ENCODE assay signal across 12 cellular contexts in genomic region chr4:36651253-36651652, GRCh38.
DNase-seq lines count a peak whose midpoint lies in the region; ATAC-seq, FAIRE-seq and TF ChIP-seq lines count a peak whose summit lies in the region.
"Had no signal": no experiment of that assay in that cellular context is flagged by ENCODE, and none has a peak within 500 bp of the region (broad histone marks: within the 10 kb centered on the region; RNA-seq: fewer than 3 reads in every experiment).

No MANE protein-coding gene starts in this region.

- no peaks in the 10 kb centered on the region for H3K4me1 Mint-ChIP-seq in naive thymus-derived CD8-positive, alpha-beta T cell

- peak; percentile 92 for FAIRE-seq in GM19239 (lab: Jason Lieb, UNC)
- FAIRE-seq: kidney had no signal

- no peak overlapping the region for H3K27ac Mint-ChIP-seq in naive thymus-derived CD8-positive, alpha-beta T cell
- H3K27ac Mint-ChIP-seq: progenitor cell of endocrine pancreas had no signal

- POLR2A ChIA-PET in GM10248 (lab: Yijun Ruan, JAX), result no interaction called here
- POLR2A ChIA-PET in naive thymus-derived CD8-positive, alpha-beta T cell (lab: Charles Lee), result no interaction called here

- peak; percentile 58 for DNase-seq in GM10248 (ENCODE audit: extremely low spot score)
- DNase-seq in GM19239 (ENCODE audit: insufficient read length, low spot score), result peak; percentile 12
- DNase-seq in HPDE6-E6E7 (ENCODE audit: extremely low spot score), result peak; percentile 53
- DNase-seq in NOMO-1 (lab: John Stamatoyannopoulos, UW; ENCODE audit: unreplicated experiment in 2 of 2), result no peak
- DNase-seq in cerebellar nuclear complex (lab: John Stamatoyannopoulos, UW), result no peak
- no peak for DNase-seq in glomerular visceral epithelial cell (ENCODE audit: extremely low spot score)
- no peak for DNase-seq in naive thymus-derived CD8-positive, alpha-beta T cell
- DNase-seq: effector CD8-positive, alpha-beta T cell; kidney; NCI-H1417 had no signal

- no peaks in the 10 kb centered on the region for H3K36me3 Mint-ChIP-seq in naive thymus-derived CD8-positive, alpha-beta T cell

- peaks cover 0 to 1% (median 0%) of the 10 kb centered on the region in 5 donors for H3K27me3 Mint-ChIP-seq in naive thymus-derived CD8-positive, alpha-beta T cell
- H3K27me3 Mint-ChIP-seq: progenitor cell of endocrine pancreas had no signal

- ATAC-seq in HG02798 (IDR thresholded peaks at IDR 0.05; ENCODE audit: poor library complexity, unreplicated experiment), result peak; percentile 94
- ATAC-seq in naive thymus-derived CD8-positive, alpha-beta T cell, result no peak

- H3K4me3 Mint-ChIP-seq in naive thymus-derived CD8-positive, alpha-beta T cell, result no peak overlapping the region

- CTCF ChIA-PET in GM10248 (lab: Yijun Ruan, JAX), result interaction anchor here (1.1 to 1.4 kb wide), 3 partner anchors 13 to 48 kb away, joined by 3 to 4 read pairs (median 4); no protein-coding TSS in a partner anchor

- H3K9me3 Mint-ChIP-seq in naive thymus-derived CD8-positive, alpha-beta T cell, result no peaks in the 10 kb centered on the region

- TF ChIP-seq CTCF in GM10248 (IDR thresholded peaks at IDR 0.05; ENCODE audit: control extremely low read depth, extremely low read depth, low read depth, missing control alignments), result no peak

Comparison
In these comparisons a context has a peak if more than half of its experiments do, and no peak if none do; other contexts are left out.
1. DNase-seq: peak in GM10248 (single experiment), GM19239 (single experiment) and HPDE6-E6E7 (single experiment); none in NOMO-1 (0 of 2), cerebellar nuclear complex (0 of 2), glomerular visceral epithelial cell (single experiment) and naive thymus-derived CD8-positive, alpha-beta T cell (0 of 10).